8 cellular contexts compared by ENCODE assay signal in genomic region chr11:14974723-14975587, GRCh38. TPM values are rescaled to one million over a fixed set of nuclear protein-coding genes. Genes with fewer than 3 reads are reported as not detected.
A peak's percentile ranks its signal among the peaks of the same experiment; 100 is the strongest.
DNase-seq lines count a peak whose midpoint lies in the region; ATAC-seq and TF ChIP-seq lines count a peak whose summit lies in the region.

No MANE protein-coding gene starts in this region.

- CTCF ChIA-PET in HEK293 (lab: Yijun Ruan, JAX), result interaction anchor here (0.5 to 4.4 kb wide), 42 partner anchors 8 to 1096 kb away, joined by 3 to 36 read pairs (median 4); partner anchors contain the start of gene CALCB

- peaks cover 0 to 6% of the 10 kb centered on the region in 2 donors for H3K36me3 Mint-ChIP-seq in activated naive CD4-positive, alpha-beta T cell treated with anti-CD3 and anti-CD28 coated beads, Interleukin-2, amount 50 U/mL, for 72 hours

- no peaks in the 10 kb centered on the region for H3K36me3 ChIP-seq in HEK293 (ENCODE audit: control insufficient read depth in 2 of 2, insufficient read depth in 1 of 2, low read length in 2 of 2)

- H3K4me1 ChIP-seq in HEK293 (ENCODE audit: control insufficient read depth, insufficient read depth, low read length), result no peaks in the 10 kb centered on the region
- H3K4me1 ChIP-seq in right cardiac atrium (ENCODE audit: control insufficient read depth, insufficient read depth, low read length), result peaks cover 4% of the 10 kb centered on the region

- POLR2A ChIA-PET in HEK293 (lab: Yijun Ruan, JAX), result interaction anchor here (1.0 kb wide), 1 partner anchor 98 kb away, joined by 3 read pairs; the partner anchor contains the start of gene CALCB

- ATAC-seq in activated naive CD4-positive, alpha-beta T cell treated with anti-CD3 and anti-CD28 coated beads, Interleukin-2, amount 50 U/mL, for 72 hours, result peak; percentile 65 to 71
- ATAC-seq in right cardiac atrium (peak; percentile 56 to 78), GM21786 (IDR thresholded peaks at IDR 0.05; ENCODE audit: unreplicated experiment) (no peak), HG03457 (IDR thresholded peaks at IDR 0.05; ENCODE audit: unreplicated experiment) (no peak)

- H3K4me3 ChIP-seq in HEK293 (ENCODE audit: low read depth, low read length) (peak overlapping the region; percentile 46), right cardiac atrium (ENCODE audit: low read length) (peak overlapping the region; percentile 26)

- H3K27ac ChIP-seq in HEK293 (ENCODE audit: extremely low read depth, low read depth, low read length), result no peak overlapping the region; the same call in 1 of the 2 replicates
- no peak overlapping the region for H3K27ac ChIP-seq in right cardiac atrium (ENCODE audit: low read length)

- DNase-seq in DMS 273 treated with DMSO at 0.1 percent for 48 hours (lab: John Stamatoyannopoulos, UW) (peak; percentile 2), SHP77 treated with DMSO at 0.1 percent for 48 hours (lab: John Stamatoyannopoulos, UW) (peak; percentile 29), right cardiac atrium (peak; percentile 46 to 69 (median 64))
- DNase-seq in activated naive CD4-positive, alpha-beta T cell treated with anti-CD3 and anti-CD28 coated beads, Interleukin-2, amount 50 U/mL, for 72 hours (ENCODE audit: low spot score in 2 of 2), result peak in 1 of 2 donors; percentile 73
- DNase-seq in stimulated activated CD4-positive, alpha-beta T cell treated with anti-CD3 and anti-CD28 coated beads, Interleukin-12 subunit alpha, Interleukin-12 subunit beta, amount 100 ng/mL, for 24 hours (ENCODE audit: low read depth in 2 of 2), result peak; percentile 35 to 57

- H3K9me3 ChIP-seq in HEK293 (ENCODE audit: control insufficient read depth, insufficient read depth, low read depth, low read length) (no peaks in the 10 kb centered on the region), right cardiac atrium (ENCODE audit: control insufficient read depth, low read length) (no peaks in the 10 kb centered on the region)

- H3K27ac Mint-ChIP-seq in activated naive CD4-positive, alpha-beta T cell treated with anti-CD3 and anti-CD28 coated beads, Interleukin-2, amount 50 U/mL, for 72 hours, result no peak overlapping the region

- H3K27me3 ChIP-seq in right cardiac atrium (ENCODE audit: control insufficient read depth, insufficient read depth), result no peaks in the 10 kb centered on the region

- no peaks in the 10 kb centered on the region for H3K9me3 Mint-ChIP-seq in activated naive CD4-positive, alpha-beta T cell treated with anti-CD3 and anti-CD28 coated beads, Interleukin-2, amount 50 U/mL, for 72 hours

- intact Hi-C loops in right cardiac atrium (cut with DNase I), result no loop called here

- WGBS in right cardiac atrium, result 4% methylated on average over 32 of the region's 32 CpGs

- peak; percentile 34; the same call in 1 of the 2 replicates for TF ChIP-seq CTCF in HEK293 (tag by site-specific recombination; IDR thresholded peaks at IDR 0.05)

TF ChIP-seq in HEK293, 187 proteins besides CTCF, POLR2A, EP300 and RAD21:
- TF ChIP-seq ZNF660 (tag by site-specific recombination; IDR thresholded peaks at IDR 0.05), result peak; percentile 34; the same call in 1 of the 2 replicates
- TF ChIP-seq ZNF549 (tag by site-specific recombination; IDR thresholded peaks at IDR 0.05), result no peak
- no peak for TF ChIP-seq ZNF433 (tag by site-specific recombination; IDR thresholded peaks at IDR 0.05; ENCODE audit: low read depth)
- TF ChIP-seq SP7 (tag by site-specific recombination; IDR thresholded peaks at IDR 0.05), result peak; percentile 34; the same call in 1 of the 2 replicates
- no peak for TF ChIP-seq ZNF645 (tag by site-specific recombination; IDR thresholded peaks at IDR 0.05)
- TF ChIP-seq, protein P1, sequence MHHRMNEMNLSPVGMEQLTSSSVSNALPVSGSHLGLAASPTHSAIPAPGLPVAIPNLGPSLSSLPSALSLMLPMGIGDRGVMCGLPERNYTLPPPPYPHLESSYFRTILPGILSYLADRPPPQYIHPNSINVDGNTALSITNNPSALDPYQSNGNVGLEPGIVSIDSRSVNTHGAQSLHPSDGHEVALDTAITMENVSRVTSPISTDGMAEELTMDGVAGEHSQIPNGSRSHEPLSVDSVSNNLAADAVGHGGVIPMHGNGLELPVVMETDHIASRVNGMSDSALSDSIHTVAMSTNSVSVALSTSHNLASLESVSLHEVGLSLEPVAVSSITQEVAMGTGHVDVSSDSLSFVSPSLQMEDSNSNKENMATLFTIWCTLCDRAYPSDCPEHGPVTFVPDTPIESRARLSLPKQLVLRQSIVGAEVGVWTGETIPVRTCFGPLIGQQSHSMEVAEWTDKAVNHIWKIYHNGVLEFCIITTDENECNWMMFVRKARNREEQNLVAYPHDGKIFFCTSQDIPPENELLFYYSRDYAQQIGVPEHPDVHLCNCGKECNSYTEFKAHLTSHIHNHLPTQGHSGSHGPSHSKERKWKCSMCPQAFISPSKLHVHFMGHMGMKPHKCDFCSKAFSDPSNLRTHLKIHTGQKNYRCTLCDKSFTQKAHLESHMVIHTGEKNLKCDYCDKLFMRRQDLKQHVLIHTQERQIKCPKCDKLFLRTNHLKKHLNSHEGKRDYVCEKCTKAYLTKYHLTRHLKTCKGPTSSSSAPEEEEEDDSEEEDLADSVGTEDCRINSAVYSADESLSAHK (tag by site-specific recombination; IDR thresholded peaks at IDR 0.05), result peak; percentile 98
- peak; percentile 17; the same call in 1 of the 2 replicates for TF ChIP-seq IKZF3 (tag by site-specific recombination; IDR thresholded peaks at IDR 0.05)
- 0 out of 2 replicates have a peak, but pooled peaks have one; percentile 23 for TF ChIP-seq ZNF561 (tag by site-specific recombination; IDR thresholded peaks at IDR 0.05; ENCODE audit: borderline replicate concordance)
- TF ChIP-seq TRIM28 (IDR thresholded peaks at IDR 0.05; ENCODE audit: borderline replicate concordance, low read length), result peak; percentile 78
- TF ChIP-seq ZNF335 (tag by site-specific recombination; conservative IDR thresholded peaks at IDR 0.05), result peak; percentile 96
- TF ChIP-seq ZNF341 (tag by site-specific recombination; IDR thresholded peaks at IDR 0.05; ENCODE audit: low read depth), result 0 out of 2 replicates have a peak, but pooled peaks have one; percentile 23
- TF ChIP-seq ZNF366 (tag by site-specific recombination; conservative IDR thresholded peaks at IDR 0.05), result peak; percentile 23; the same call in 1 of the 2 replicates
- TF ChIP-seq ZBTB17 (tag by site-specific recombination; IDR thresholded peaks at IDR 0.05), result peak; percentile 80

RNA-seq across cellular contexts. Expression of gene CALCA, which starts 2.8 kb away (rescaled TPM):
- total RNA-seq in activated naive CD4-positive, alpha-beta T cell treated with anti-CD3 and anti-CD28 coated beads, Interleukin-2, amount 50 U/mL, for 72 hours, result not detected
- total RNA-seq in right cardiac atrium, result not detected
- polyA plus RNA-seq in right cardiac atrium, result 0.20 TPM

Comparison
In these comparisons a context has a peak if more than half of its experiments do, and no peak if none do; other contexts are left out.
1. ATAC-seq: peak in activated naive CD4-positive, alpha-beta T cell treated with anti-CD3 and anti-CD28 coated beads, Interleukin-2, amount 50 U/mL, for 72 hours (2 of 2) and right cardiac atrium (2 of 2); none in GM21786 (single experiment) and HG03457 (single experiment).